In the genomic region with DNA sequence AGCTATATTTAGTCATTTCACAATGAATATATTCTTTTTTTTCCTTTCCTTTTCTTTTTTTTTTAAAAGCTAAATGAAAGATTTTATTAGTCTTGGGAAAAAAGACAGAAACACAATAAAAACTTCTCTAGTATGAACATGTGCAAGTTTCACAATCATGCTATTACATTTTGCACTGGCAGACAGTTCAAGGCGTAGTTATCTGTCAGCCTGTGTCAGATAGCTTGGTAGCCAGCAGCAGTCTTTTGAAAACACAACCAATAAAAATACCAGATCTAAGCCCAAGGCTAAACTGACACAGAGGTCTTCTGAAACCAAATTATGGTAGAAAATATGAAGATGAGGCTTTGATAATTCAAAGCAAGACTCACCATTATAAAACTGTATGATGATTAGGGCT, we compare ENCODE assay signal across 22 cellular contexts.
"Had no signal": no experiment of that assay in that cellular context is flagged by ENCODE, and none has a peak within 500 bp of the region (broad histone marks: within the 10 kb centered on the region; RNA-seq: fewer than 3 reads in every experiment).

No MANE protein-coding gene starts in this region.

- H3K79me2 ChIP-seq: parathyroid adenoma had no signal

- DNase-seq: effector memory CD4-positive, alpha-beta T cell; glutamatergic neuron; immature natural killer cell; left lung; mesenchymal stem cell; midbrain; occipital lobe; psoas muscle; retina; small intestine; stimulated activated CD4-positive, alpha-beta T cell treated with anti-CD3 and anti-CD28 coated beads, Interleukin-12 subunit alpha, Interleukin-12 subunit beta, amount 100 ng/mL, for 4 hours; stimulated activated naive CD4-positive, alpha-beta T cell; stomach; thyroid gland; upper lobe of left lung; uterus had no signal

- H3K9me3 ChIP-seq: gastroesophageal sphincter, left lung, psoas muscle, stomach, suprapubic skin, thyroid gland, upper lobe of left lung, uterus had no signal

- H3K36me3 ChIP-seq: gastroesophageal sphincter, left lung, stomach, suprapubic skin, thyroid gland, upper lobe of left lung, uterus had no signal

- H3K27me3 Mint-ChIP-seq: natural killer cell treated with Interleukin-12 subunit alpha and Interleukin-12 subunit beta and Interleukin-15 and Interleukin-18, amount 100 ng/mL, for 72 hours had no signal

- H3K27ac Mint-ChIP-seq: immature natural killer cell; natural killer cell treated with Interleukin-12 subunit alpha and Interleukin-12 subunit beta and Interleukin-15 and Interleukin-18, amount 100 ng/mL, for 72 hours had no signal

- H3K4me3 Mint-ChIP-seq: immature natural killer cell; natural killer cell treated with Interleukin-12 subunit alpha and Interleukin-12 subunit beta and Interleukin-15 and Interleukin-18, amount 100 ng/mL, for 72 hours had no signal

- H3K4me3 ChIP-seq: gastroesophageal sphincter, left lung, lung, psoas muscle, stomach, suprapubic skin, thyroid gland, upper lobe of left lung, uterus had no signal

- H3K9ac ChIP-seq: parathyroid adenoma had no signal

- FAIRE-seq: keratinocyte had no signal

- H3K4me1 ChIP-seq: gastroesophageal sphincter, left lung, parathyroid adenoma, psoas muscle, suprapubic skin, upper lobe of left lung, uterus had no signal

- H3K36me3 Mint-ChIP-seq: immature natural killer cell; natural killer cell treated with Interleukin-12 subunit alpha and Interleukin-12 subunit beta and Interleukin-15 and Interleukin-18, amount 100 ng/mL, for 72 hours had no signal

- H3K27ac ChIP-seq: gastroesophageal sphincter, left lung, parathyroid adenoma, psoas muscle, stomach, suprapubic skin, thyroid gland, upper lobe of left lung, uterus had no signal

- ATAC-seq: gastroesophageal sphincter; left lung; natural killer cell treated with Interleukin-12 subunit alpha and Interleukin-12 subunit beta and Interleukin-15 and Interleukin-18, amount 100 ng/mL, for 72 hours; psoas muscle had no signal

- H2AFZ ChIP-seq: parathyroid adenoma had no signal

- H3K27me3 ChIP-seq: gastroesophageal sphincter, left lung, stomach, suprapubic skin, thyroid gland, upper lobe of left lung, uterus had no signal
